In genomic region chr10:91579351-91579985, GRCh38 we compare ENCODE assay signal across 22 cellular contexts. TPM values are rescaled to one million over a fixed set of nuclear protein-coding genes. Genes with fewer than 3 reads are reported as not detected.
DNase-seq lines count a peak whose midpoint lies in the region; ATAC-seq and TF ChIP-seq lines count a peak whose summit lies in the region.
"Had no signal": no experiment of that assay in that cellular context is flagged by ENCODE, and none has a peak within 500 bp of the region (broad histone marks: within the 10 kb centered on the region; RNA-seq: fewer than 3 reads in every experiment).

No MANE protein-coding gene starts in this region.

- H3K4me3 Mint-ChIP-seq in nephron progenitor cell = no peak overlapping the region
- H3K4me3 Mint-ChIP-seq: CD14-positive monocyte; stimulated activated naive CD8-positive, alpha-beta T cell treated with anti-CD3 and anti-CD28 coated beads, Interleukin-15, Interleukin-2, amounts not matched to agents 100 ng/mL and 50 ng/mL, for 24 hours had no signal

- H3K27me3 Mint-ChIP-seq in nephron progenitor cell (ENCODE audit: low read depth, poor library complexity) = peaks cover 9% of the 10 kb centered on the region

- peaks cover 0 to 29% of the 10 kb centered on the region in 2 donors for H3K4me1 ChIP-seq in right atrium auricular region
- H3K4me1 ChIP-seq: colonic mucosa, upper lobe of right lung had no signal

- peak overlapping the region; percentile 3 to 42 for H3K27ac ChIP-seq in right atrium auricular region
- H3K27ac ChIP-seq: colonic mucosa, PC-9, SJSA1, upper lobe of right lung had no signal

- no peaks in the 10 kb centered on the region for H3K27me3 ChIP-seq in right atrium auricular region
- H3K27me3 ChIP-seq: colonic mucosa, SJSA1, upper lobe of right lung had no signal

- H3K36me3 Mint-ChIP-seq in nephron progenitor cell (ENCODE audit: low read depth) = peaks cover 4% of the 10 kb centered on the region
- H3K36me3 Mint-ChIP-seq: CD14-positive monocyte had no signal

- DNase-seq in right atrium auricular region (ENCODE audit: low spot score) = no peak
- no peak for DNase-seq in Right ventricle myocardium inferior (ENCODE audit: missing footprints)
- DNase-seq in epithelial cell of esophagus (ENCODE audit: low read depth) = peak; percentile 41
- no peak for DNase-seq in nephron progenitor cell
- DNase-seq in NAMALWA (ENCODE audit: low spot score) = no peak
- DNase-seq in DMS53 treated with DMSO at 0.1 percent for 48 hours (lab: John Stamatoyannopoulos, UW; ENCODE audit: unreplicated experiment) = no peak
- DNase-seq in ACHN = no peak
- no peak for DNase-seq in NCI-H1436 (lab: John Stamatoyannopoulos, UW)
- DNase-seq: activated CD4-positive, alpha-beta T cell treated with anti-CD3 and anti-CD28 coated beads, Interleukin-2, amount 50 U/mL, for 48 hours; activated naive CD4-positive, alpha-beta T cell; activated T-cell treated with anti-CD3 and anti-CD28 coated beads for 4 hours; colonic mucosa; DMS 273 treated with DMSO at 0.1 percent for 48 hours; HCEC 1CT; NCI-H2171 treated with DMSO at 0.1 percent for 48 hours; PC-9; stimulated activated CD4-positive, alpha-beta T cell treated with anti-CD3 and anti-CD28 coated beads, Interleukin-2, amount 100 ng/mL, for 24 hours; T-helper 2 cell; upper lobe of right lung had no signal

- peaks cover 0 to 10% of the 10 kb centered on the region in 2 donors for H3K9me3 ChIP-seq in right atrium auricular region
- H3K9me3 ChIP-seq: colonic mucosa, upper lobe of right lung had no signal

- H3K4me3 ChIP-seq in right atrium auricular region (no peak overlapping the region), epithelial cell of esophagus (ENCODE audit: low read length) (no peak overlapping the region)
- H3K4me3 ChIP-seq: colonic mucosa, PC-9, SJSA1, upper lobe of right lung had no signal

- in situ Hi-C loops in ACHN (cut with HindIII; ENCODE audit: low pct_ligation_motif_present, low pct_unique_long_range_greater_than_20kb, low sequenced_read_pairs) = no loop called here

- peaks cover 7% of the 10 kb centered on the region for H3K9me3 Mint-ChIP-seq in nephron progenitor cell

- intact Hi-C loops in Right ventricle myocardium inferior (cut with DNase I) = no loop called here

- H3K36me3 ChIP-seq in right atrium auricular region = no peaks in the 10 kb centered on the region
- H3K36me3 ChIP-seq: colonic mucosa, SJSA1, upper lobe of right lung had no signal

- peak overlapping the region; percentile 15 for H3K27ac Mint-ChIP-seq in nephron progenitor cell
- H3K27ac Mint-ChIP-seq: CD14-positive monocyte; stimulated activated naive CD8-positive, alpha-beta T cell treated with anti-CD3 and anti-CD28 coated beads, Interleukin-15, Interleukin-2, amounts not matched to agents 100 ng/mL and 50 ng/mL, for 24 hours had no signal

- ATAC-seq in Right ventricle myocardium inferior = no peak
- ATAC-seq: upper lobe of right lung had no signal

- peaks cover 9% of the 10 kb centered on the region for H3K4me1 Mint-ChIP-seq in nephron progenitor cell
- H3K4me1 Mint-ChIP-seq: CD14-positive monocyte had no signal

- TF ChIP-seq CTCF in right atrium auricular region (IDR thresholded peaks at IDR 0.05) = no peak
- no peak for TF ChIP-seq CTCF in epithelial cell of esophagus (IDR thresholded peaks at IDR 0.05; ENCODE audit: insufficient read depth, low read depth, low read length, missing control alignments)
- no peak for TF ChIP-seq CTCF in nephron progenitor cell (IDR thresholded peaks at IDR 0.05)

RNA-seq across cellular contexts. Expression of gene PPP1R3C, which starts 53.4 kb away (rescaled TPM):
- total RNA-seq in right atrium auricular region = 100 to 1,000 TPM in 1 of 2 donors, 10 to 100 TPM in 1; 58.0 to 250 TPM
- total RNA-seq in Right ventricle myocardium inferior = 137 TPM
